Comparison of ENCODE assay signal across 27 cellular contexts in genomic region chr22:41578818-41579217, GRCh38. TPM values are rescaled to one million over a fixed set of nuclear protein-coding genes. Genes with fewer than 3 reads are reported as not detected.
"Had no signal": no experiment of that assay in that cellular context is flagged by ENCODE, and none has a peak within 500 bp of the region (broad histone marks: within the 10 kb centered on the region; RNA-seq: fewer than 3 reads in every experiment).

No MANE protein-coding gene starts in this region.

- H3K27ac Mint-ChIP-seq: effector memory CD8-positive, alpha-beta T cell; mesothelial cell of epicardium; naive thymus-derived CD4-positive, alpha-beta T cell; nephron progenitor cell; stimulated activated naive B cell treated with anti-CD40 and anti-IgM and Interleukin-4, amounts not matched to agents 10 μg/mL and 1 μg/mL and 100 μg/mL, for 72 hours; stimulated activated naive CD8-positive, alpha-beta T cell treated with anti-CD3 and anti-CD28 coated beads, Interleukin-15, Interleukin-2, amounts not matched to agents 100 ng/mL and 50 ng/mL, for 24 hours had no signal

- H3K4me1 ChIP-seq: gastrocnemius medialis, pancreas, right lobe of liver, upper lobe of left lung had no signal

- H3K27ac ChIP-seq: coronary artery, epithelial cell of prostate, gastrocnemius medialis, pancreas, right lobe of liver, thoracic aorta, tibial nerve, upper lobe of left lung had no signal

- H3K4me3 ChIP-seq: coronary artery, gastrocnemius medialis, mucosa of descending colon, pancreas, right lobe of liver, thoracic aorta, tibial nerve, upper lobe of left lung had no signal

- H3K9me3 Mint-ChIP-seq: effector memory CD8-positive, alpha-beta T cell; mesothelial cell of epicardium; naive thymus-derived CD4-positive, alpha-beta T cell; nephron progenitor cell; stimulated activated naive B cell treated with anti-CD40 and anti-IgM and Interleukin-4, amounts not matched to agents 10 μg/mL and 1 μg/mL and 100 μg/mL, for 72 hours; stimulated activated naive CD8-positive, alpha-beta T cell treated with anti-CD3 and anti-CD28 coated beads, Interleukin-15, Interleukin-2, amounts not matched to agents 100 ng/mL and 50 ng/mL, for 24 hours had no signal

- H3K27me3 Mint-ChIP-seq: effector memory CD8-positive, alpha-beta T cell; naive thymus-derived CD4-positive, alpha-beta T cell; stimulated activated naive B cell treated with anti-CD40 and anti-IgM and Interleukin-4, amounts not matched to agents 10 μg/mL and 1 μg/mL and 100 μg/mL, for 72 hours; stimulated activated naive CD8-positive, alpha-beta T cell treated with anti-CD3 and anti-CD28 coated beads, Interleukin-15, Interleukin-2, amounts not matched to agents 100 ng/mL and 50 ng/mL, for 24 hours had no signal

- H3K4me1 Mint-ChIP-seq: mesothelial cell of epicardium had no signal

- H3K27me3 ChIP-seq: gastrocnemius medialis, pancreas, right lobe of liver, tibial nerve, upper lobe of left lung had no signal

- DNase-seq: effector memory CD8-positive, alpha-beta T cell; foreskin fibroblast; gastrocnemius medialis; head of caudate nucleus; mesenchymal stem cell; mucosa of descending colon; naive thymus-derived CD4-positive, alpha-beta T cell; nephron progenitor cell; occipital lobe; retina; right lobe of liver; small intestine; stimulated activated CD4-positive, alpha-beta T cell treated with anti-CD3 and anti-CD28 coated beads, Interleukin-15, amount 100 ng/mL, for 24 hours; stimulated activated CD4-positive, alpha-beta T cell treated with anti-CD3 and anti-CD28 coated beads, Interleukin-2, amount 100 ng/mL, for 48 hours; stimulated activated naive B cell treated with anti-CD40 and anti-IgM and Interleukin-4, amounts not matched to agents 10 μg/mL and 1 μg/mL and 100 μg/mL, for 72 hours; upper lobe of left lung had no signal

- H3K4me3 Mint-ChIP-seq: effector memory CD8-positive, alpha-beta T cell; mesothelial cell of epicardium; naive thymus-derived CD4-positive, alpha-beta T cell; nephron progenitor cell; stimulated activated naive B cell treated with anti-CD40 and anti-IgM and Interleukin-4, amounts not matched to agents 10 μg/mL and 1 μg/mL and 100 μg/mL, for 72 hours; stimulated activated naive CD8-positive, alpha-beta T cell treated with anti-CD3 and anti-CD28 coated beads, Interleukin-15, Interleukin-2, amounts not matched to agents 100 ng/mL and 50 ng/mL, for 24 hours had no signal

- H3K9me3 ChIP-seq: gastrocnemius medialis, mucosa of descending colon, pancreas, right lobe of liver, thoracic aorta, tibial nerve, upper lobe of left lung had no signal

RNA-seq across cellular contexts. Expression of gene CSDC2, which starts 18.0 kb away (rescaled TPM):
- total RNA-seq: dermis microvascular lymphatic vessel endothelial cell; lung microvascular endothelial cell; naive thymus-derived CD4-positive, alpha-beta T cell; pulmonary artery endothelial cell had no signal
- polyA plus RNA-seq: keratinocyte; naive thymus-derived CD4-positive, alpha-beta T cell had no signal
